ENCODE assay signal across 8 cellular contexts in genomic region chr17:37490638-37491614, GRCh38. TPM values are rescaled to one million over a fixed set of nuclear protein-coding genes. Genes with fewer than 3 reads are reported as not detected.
A peak's percentile ranks its signal among the peaks of the same experiment; 100 is the strongest.
DNase-seq lines count a peak whose midpoint lies in the region; ATAC-seq and TF ChIP-seq lines count a peak whose summit lies in the region.

No MANE protein-coding gene starts in this region.

- no peak for TF ChIP-seq POLR2A in sigmoid colon (IDR thresholded peaks at IDR 0.05)

- WGBS in hepatocyte (ENCODE audit: low lambda C conversion rate, missing lambda C conversion rate), result 20% methylated on average over 24 of the region's 24 CpGs
- 54 to 62% methylated on average over 24 of the region's 24 CpGs for WGBS in sigmoid colon, 2 donors

- BruUV-seq in OCI-LY7 (replicated peaks; lab: Mats Ljungman, UMichigan), result TSS peak; percentile 64

- DNase-seq in activated CD8-positive, alpha-beta memory T cell treated with anti-CD3 and anti-CD28 coated beads for 24 hours, result peak; percentile 59
- no peak for DNase-seq in activated CD8-positive, alpha-beta memory T cell treated with anti-CD3 and anti-CD28 coated beads, Interleukin-2, amount 50 U/mL, for 4 hours
- DNase-seq in OCI-LY7 (ENCODE audit: low spot score) (peak; percentile 33), astrocyte of the cerebellum (ENCODE audit: low read depth) (peak; percentile 76), hepatocyte (ENCODE audit: low spot score) (peak; percentile 78), sigmoid colon (peak; percentile 85)

- H3K27ac ChIP-seq in OCI-LY7 (ENCODE audit: low read depth, low read length, poor library complexity, severe bottlenecking) (peak overlapping the region; percentile 39), hepatocyte (peak overlapping the region; percentile 82), sigmoid colon (peak overlapping the region; percentile 90 to 97 (median 93))

- peak overlapping the region; percentile 74 for H3K4me2 ChIP-seq in OCI-LY7 (ENCODE audit: low read length)
- peak overlapping the region; percentile 93 for H3K4me2 ChIP-seq in hepatocyte

- H3K9me2 ChIP-seq in OCI-LY7 (ENCODE audit: insufficient read depth, low read length), result no peaks in the 10 kb centered on the region
- H3K9me2 ChIP-seq in hepatocyte (replicated peaks; ENCODE audit: insufficient read depth), result no peaks in the 10 kb centered on the region

- H3K79me2 ChIP-seq in OCI-LY7 (ENCODE audit: insufficient read depth, low read depth, low read length) (peaks cover 35% of the 10 kb centered on the region), hepatocyte (peaks cover 47% of the 10 kb centered on the region)

- H3K9me3 ChIP-seq in OCI-LY7 (ENCODE audit: low read length) (no peaks in the 10 kb centered on the region), hepatocyte (ENCODE audit: low read depth) (no peaks in the 10 kb centered on the region), sigmoid colon (no peaks in the 10 kb centered on the region)

- peak in 1 of 4 donors; percentile 2 for TF ChIP-seq EP300 in sigmoid colon (IDR thresholded peaks at IDR 0.05)

- intact Hi-C loops in OCI-LY7 (cut with micrococcal nuclease; ENCODE audit: unreplicated experiment), result no loop called here
- intact Hi-C loops in sigmoid colon (cut with DNase I), result loop anchor here (2.0 kb wide), 1 partner anchor 118 kb away; the partner anchor contains the start of gene SYNRG

- H3K4me1 ChIP-seq in OCI-LY7 (ENCODE audit: insufficient read depth, low read length, poor library complexity, severe bottlenecking), result peaks cover 41% of the 10 kb centered on the region
- peaks cover 26% of the 10 kb centered on the region for H3K4me1 ChIP-seq in hepatocyte (ENCODE audit: insufficient read depth)
- H3K4me1 ChIP-seq in sigmoid colon, result peaks cover 0 to 68% (median 51%) of the 10 kb centered on the region in 4 donors

- H3K27me3 ChIP-seq in hepatocyte (no peaks in the 10 kb centered on the region), sigmoid colon (no peaks in the 10 kb centered on the region)

- H3K4me3 ChIP-seq in OCI-LY7 (ENCODE audit: low read depth, low read length, poor library complexity, severe bottlenecking), result peak overlapping the region; percentile 88
- H3K4me3 ChIP-seq in astrocyte of the cerebellum (ENCODE audit: low read depth, low read length), result peak overlapping the region; percentile 78
- H3K4me3 ChIP-seq in hepatocyte, result peak overlapping the region; percentile 79
- H3K4me3 ChIP-seq in sigmoid colon, result peak overlapping the region; percentile 69 to 92 (median 84)

- CTCF ChIA-PET in OCI-LY7 (lab: Charles Lee; ENCODE audit: unreplicated experiment), result no interaction called here

- H4K20me1 ChIP-seq in OCI-LY7 (ENCODE audit: insufficient read depth, low read length) (peaks cover 11% of the 10 kb centered on the region; the same call in 1 of the 2 replicates), hepatocyte (ENCODE audit: insufficient read depth, poor library complexity, severe bottlenecking) (no peaks in the 10 kb centered on the region)

- in situ Hi-C loops in astrocyte of the cerebellum (cut with HindIII; ENCODE audit: low sequenced_read_pairs), result no loop called here

- POLR2A ChIA-PET in OCI-LY7 (lab: Charles Lee), result no interaction called here

- H2AFZ ChIP-seq in OCI-LY7 (ENCODE audit: low read length) (peak overlapping the region; percentile 68; the same call in 1 of the 2 replicates), hepatocyte (peak overlapping the region; percentile 45)

- no peak for ATAC-seq in HG03039 (IDR thresholded peaks at IDR 0.05; ENCODE audit: unreplicated experiment)
- no peak for ATAC-seq in HG03095 (IDR thresholded peaks at IDR 0.05; ENCODE audit: unreplicated experiment)

- TF ChIP-seq CTCF in OCI-LY7 (conservative IDR thresholded peaks at IDR 0.05; ENCODE audit: low read length) (no peak), astrocyte of the cerebellum (IDR thresholded peaks at IDR 0.05; ENCODE audit: low read depth, low read length, missing control alignments) (no peak), hepatocyte (IDR thresholded peaks at IDR 0.05; ENCODE audit: poor library complexity) (no peak), sigmoid colon (IDR thresholded peaks at IDR 0.05) (no peak)

- H3K36me3 ChIP-seq in OCI-LY7 (ENCODE audit: insufficient read depth, low read length) (peaks cover 6% of the 10 kb centered on the region; the same call in 1 of the 2 replicates), hepatocyte (replicated peaks; ENCODE audit: insufficient read depth, low read depth) (no peaks in the 10 kb centered on the region), sigmoid colon (no peaks in the 10 kb centered on the region)

RNA-seq across cellular contexts. Expression of gene DUSP14, which starts 1.2 kb away (rescaled TPM):
- 21.2 and 21.5 TPM in 2 replicates for total RNA-seq in OCI-LY7 (2014; rRNA removed; shearing (Covaris generic))
- total RNA-seq in OCI-LY7 (2022), result 11.0 and 12.2 TPM in 2 replicates
- 28.8 and 31.1 TPM in 2 replicates for total RNA-seq in hepatocyte
- polyA plus RNA-seq in hepatocyte, result 30.1 and 33.3 TPM in 2 replicates
- 10 to 100 TPM; 18.5 to 25.2 (median 20.4) TPM for total RNA-seq in sigmoid colon
- polyA plus RNA-seq in sigmoid colon, result 1 to 10 TPM; 1.2 to 3.6 (median 3.4) TPM

Comparison
In these comparisons a context has a peak if more than half of its experiments do, and no peak if none do; other contexts are left out.
1. H3K27ac ChIP-seq: peak in every context shown above with its lines; median percentile 93 in sigmoid colon; 82 in hepatocyte; 39 in OCI-LY7.